Comparison of ENCODE assay signal across 8 cellular contexts in genomic region chr2:240586198-240586918, GRCh38. TPM values are rescaled to one million over a fixed set of nuclear protein-coding genes. Genes with fewer than 3 reads are reported as not detected.
DNase-seq lines count a peak whose midpoint lies in the region; ATAC-seq and TF ChIP-seq lines count a peak whose summit lies in the region.

Gene CAPN10, plus strand, starts transcription at chr2:240586734. Its CDS starts 178 bp downstream, at chr2:240586912.

- peak within 1 kb of the TSS; percentile 98 for H3K9ac ChIP-seq in mesenchymal stem cell (ENCODE audit: low read length)

- DNase-seq in CMK (ENCODE audit: low read depth) (peak; percentile 81), GM20000 (ENCODE audit: low spot score) (peak; percentile 97), HT-29 (ENCODE audit: low spot score) (peak; percentile 95), NOMO-1 (lab: John Stamatoyannopoulos, UW; ENCODE audit: unreplicated experiment in 2 of 2) (peak; percentile 91 to 96), mesenchymal stem cell (peak; percentile 97)
- DNase-seq in effector memory CD8-positive, alpha-beta T cell: peak; percentile 93 to 96 (median 96)
- peak; percentile 95 for DNase-seq in stimulated activated CD8-positive, alpha-beta memory T cell treated with anti-CD3 and anti-CD28 coated beads, Interleukin-12 subunit alpha, Interleukin-12 subunit beta, amount 100 ng/mL, for 4 hours (ENCODE audit: low read depth)

- no peaks in the 10 kb centered on the region for H3K9me3 Mint-ChIP-seq in effector memory CD8-positive, alpha-beta T cell

- H3K27me3 Mint-ChIP-seq in effector memory CD8-positive, alpha-beta T cell: no peaks in the 10 kb centered on the region

- peak within 1 kb of the TSS; percentile 94 to 95 for H3K18ac ChIP-seq in mesenchymal stem cell (ENCODE audit: low read depth in 1 of 2, low read length in 2 of 2)

- peak; percentile 84 for ATAC-seq in effector memory CD8-positive, alpha-beta T cell (replicated peaks)

- no peak for TF ChIP-seq CTCF in GM20000 (IDR thresholded peaks at IDR 0.05; ENCODE audit: extremely low read depth, missing control alignments)

- H3K4me2 ChIP-seq in mesenchymal stem cell (ENCODE audit: low read length, poor library complexity, severe bottlenecking): peak within 1 kb of the TSS; percentile 97

- no peaks in the 10 kb centered on the region for H3K9me3 ChIP-seq in mesenchymal stem cell (ENCODE audit: control insufficient read depth, low read length)

- H3K79me1 ChIP-seq in mesenchymal stem cell (replicated peaks; ENCODE audit: low read length, poor library complexity, severe bottlenecking): peaks cover 36% of the 10 kb centered on the region

- WGBS in mesenchymal stem cell: under 1% methylated on average over 75 of the region's 88 CpGs

- peak within 1 kb of the TSS; percentile 91 for H4K8ac ChIP-seq in mesenchymal stem cell (ENCODE audit: low read length)

- H2BK5ac ChIP-seq in mesenchymal stem cell (ENCODE audit: low read depth, low read length, poor library complexity, severe bottlenecking): peak within 1 kb of the TSS; percentile 87

- H2AK5ac ChIP-seq in mesenchymal stem cell (ENCODE audit: low read length, severe bottlenecking): peak within 1 kb of the TSS; percentile 18

- H3K14ac ChIP-seq in mesenchymal stem cell (ENCODE audit: low read length in 2 of 2): peak within 1 kb of the TSS in 1 of 2 experiments; percentile 85

- peaks cover 43% of the 10 kb centered on the region for H3K4me1 ChIP-seq in mesenchymal stem cell (ENCODE audit: control insufficient read depth, insufficient read depth, low read depth, low read length)

- no peaks in the 10 kb centered on the region for H3K27me3 ChIP-seq in mesenchymal stem cell (ENCODE audit: control insufficient read depth in 1 of 2, insufficient read depth in 1 of 2, low read length in 2 of 2)

- H2BK15ac ChIP-seq in mesenchymal stem cell (ENCODE audit: low read depth, poor library complexity, severe bottlenecking): peak within 1 kb of the TSS; percentile 99

- no peak within 1 kb of the TSS for H3K23ac ChIP-seq in mesenchymal stem cell (ENCODE audit: low read length in 2 of 2)

- peak within 1 kb of the TSS; percentile 93 for H2BK120ac ChIP-seq in mesenchymal stem cell (ENCODE audit: low read depth, low read length)

- CTCF ChIA-PET in activated CD8-positive, alpha-beta memory T cell treated with anti-CD3 and anti-CD28 coated beads for 36 hours (lab: Charles Lee): interaction anchor here (0.6 to 5.9 kb wide), 7 partner anchors 17 to 72 kb away, joined by 3 to 42 read pairs (median 6); partner anchors contain the start of gene DUSP28

- H4K91ac ChIP-seq in mesenchymal stem cell (ENCODE audit: low read length): peak within 1 kb of the TSS; percentile 77

- POLR2A ChIA-PET in activated CD8-positive, alpha-beta memory T cell treated with anti-CD3 and anti-CD28 coated beads for 36 hours (lab: Charles Lee): interaction anchor here (0.7 to 3.6 kb wide), 12 partner anchors 15 to 516 kb away, joined by 3 to 52 read pairs (median 4); partner anchors contain the start of genes ANKMY1, GPR35, MTERF4 and RNPEPL1

- H3K4me3 ChIP-seq in mesenchymal stem cell (ENCODE audit: insufficient read depth in 1 of 2, low read depth in 1 of 2, low read length in 2 of 2): peak within 1 kb of the TSS; percentile 84 to 99

- peak within 1 kb of the TSS; percentile 79 for H2AFZ ChIP-seq in mesenchymal stem cell (ENCODE audit: low read depth, low read length)

- H3K27ac Mint-ChIP-seq in effector memory CD8-positive, alpha-beta T cell: peak within 1 kb of the TSS; percentile 83 to 93

- peak within 1 kb of the TSS in 1 of 2 experiments; percentile 12 for H2BK12ac ChIP-seq in mesenchymal stem cell (ENCODE audit: low read length in 2 of 2)

- peaks cover 24% of the 10 kb centered on the region for H3K36me3 Mint-ChIP-seq in effector memory CD8-positive, alpha-beta T cell (ENCODE audit: insufficient read depth)

- H3K4me1 Mint-ChIP-seq in effector memory CD8-positive, alpha-beta T cell (ENCODE audit: low read depth in 2 of 2): peaks cover 35 to 36% of the 10 kb centered on the region in 2 donors

- peak within 1 kb of the TSS; percentile 78 for H3K27ac ChIP-seq in mesenchymal stem cell (ENCODE audit: low read length, poor library complexity, severe bottlenecking)

- peak within 1 kb of the TSS; percentile 80 to 91 for H3K4me3 Mint-ChIP-seq in effector memory CD8-positive, alpha-beta T cell

- H3K4ac ChIP-seq in mesenchymal stem cell (ENCODE audit: low read depth in 1 of 2, low read length in 2 of 2): peak within 1 kb of the TSS; percentile 84 to 91

- H3K36me3 ChIP-seq in mesenchymal stem cell (ENCODE audit: control insufficient read depth in 1 of 2, insufficient read depth in 2 of 2, low read depth in 1 of 2, low read length in 2 of 2): peaks cover 16% of the 10 kb centered on the region in 2 experiments

RNA-seq across cellular contexts. Expression of gene CAPN10, which starts in this region (rescaled TPM):
- 88.3 and 90.2 TPM in 2 replicates for total RNA-seq in HT-29 (2014; rRNA removed; shearing (Covaris generic))
- total RNA-seq in activated CD8-positive, alpha-beta memory T cell treated with anti-CD3 and anti-CD28 coated beads for 36 hours: 10 to 100 TPM; 39.8 to 41.2 TPM
- polyA plus RNA-seq in mesenchymal stem cell (2013, experiment 1 of 2): 8.9 TPM
- 8.8 TPM for polyA plus RNA-seq in mesenchymal stem cell (2013, experiment 2 of 2)

Comparison
In these comparisons a context has a peak if more than half of its experiments do, and no peak if none do; other contexts are left out.
1. Peak in every context shown above with its lines: DNase-seq, ATAC-seq, H3K4me3 ChIP-seq and H3K27ac ChIP-seq.